In the genomic region with DNA sequence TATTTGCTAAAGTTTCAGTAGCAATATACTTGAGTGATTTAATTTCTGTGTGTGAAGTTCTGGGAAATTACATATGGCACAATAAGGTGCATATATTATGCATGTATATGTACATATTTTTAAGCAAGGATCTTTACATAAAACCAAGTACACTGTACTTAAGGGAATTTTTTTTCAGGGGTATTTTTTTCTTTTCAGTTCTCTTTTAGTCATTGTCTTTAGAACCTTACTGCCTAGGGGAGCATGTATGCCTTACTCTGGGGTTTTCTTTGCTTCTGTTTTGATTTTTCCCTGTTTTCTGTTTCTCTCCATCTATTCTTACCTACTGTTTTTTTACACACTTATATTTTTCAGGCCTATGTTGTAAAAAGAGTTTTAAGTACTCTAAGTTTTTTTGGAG, we compare ENCODE assay signal across 18 cellular contexts. TPM values are rescaled to one million over a fixed set of nuclear protein-coding genes. Genes with fewer than 3 reads are reported as not detected.
A peak's percentile ranks its signal among the peaks of the same experiment; 100 is the strongest.
DNase-seq lines count a peak whose midpoint lies in the region; ATAC-seq and TF ChIP-seq lines count a peak whose summit lies in the region.
"Had no signal": no experiment of that assay in that cellular context is flagged by ENCODE, and none has a peak within 500 bp of the region (broad histone marks: within the 10 kb centered on the region; RNA-seq: fewer than 3 reads in every experiment).

No MANE protein-coding gene starts in this region.

- H3K27ac ChIP-seq in body of pancreas = no peak overlapping the region
- H3K27ac ChIP-seq: A549, thoracic aorta, VCaP had no signal

- no peak overlapping the region for H3K4me3 ChIP-seq in body of pancreas
- H3K4me3 ChIP-seq: A549, thoracic aorta had no signal

- no peaks in the 10 kb centered on the region for H3K36me3 ChIP-seq in body of pancreas (replicated peaks in 1 of 2; ENCODE audit: insufficient read depth in 1 of 2, low read depth in 2 of 2)
- H3K36me3 ChIP-seq: thoracic aorta had no signal

- no peak for TF ChIP-seq POLR2A in body of pancreas (IDR thresholded peaks at IDR 0.05)

- no peak for TF ChIP-seq CTCF in body of pancreas (IDR thresholded peaks at IDR 0.05)

- no peaks in the 10 kb centered on the region for H3K4me1 ChIP-seq in body of pancreas
- H3K4me1 ChIP-seq: A549 had no signal

- intact Hi-C loops in body of pancreas (cut with DNase I) = no loop called here

- no peaks in the 10 kb centered on the region for H3K27me3 ChIP-seq in body of pancreas

- ATAC-seq in GM18498 (IDR thresholded peaks at IDR 0.05; ENCODE audit: unreplicated experiment) = peak; percentile 49
- peak; percentile 51 for ATAC-seq in GM19395 (IDR thresholded peaks at IDR 0.05; ENCODE audit: unreplicated experiment)
- ATAC-seq in HG02610 (IDR thresholded peaks at IDR 0.05; ENCODE audit: unreplicated experiment) = peak; percentile 77
- peak; percentile 80 for ATAC-seq in HG03432 (IDR thresholded peaks at IDR 0.05; ENCODE audit: unreplicated experiment)
- ATAC-seq in body of pancreas = no peak
- no peak for ATAC-seq in GM19452 (IDR thresholded peaks at IDR 0.05; ENCODE audit: unreplicated experiment)
- ATAC-seq: A549; activated CD8-positive, alpha-beta memory T cell treated with anti-CD3 and anti-CD28 coated beads, Interleukin-2, amount 10 ng/mL, durations not matched to agents 7 days and 5 days had no signal

- no peak for DNase-seq in body of pancreas
- DNase-seq in epidermal melanocyte (ENCODE audit: insufficient read length, low spot score) = no peak
- DNase-seq in activated T-cell treated with anti-CD3 and anti-CD28 coated beads, Interleukin-2, amount 50 U/mL, for 1 hour = no peak
- DNase-seq: activated CD8-positive, alpha-beta memory T cell treated with anti-CD3 and anti-CD28 coated beads, Interleukin-2, amount 10 ng/mL, durations not matched to agents 7 days and 5 days; activated naive CD4-positive, alpha-beta T cell treated with anti-CD3 and anti-CD28 coated beads for 36 hours; CD4-positive, alpha-beta T cell; EL; midbrain; MV-4-11; NCI-H526 had no signal

- no peaks in the 10 kb centered on the region for H3K9me3 ChIP-seq in body of pancreas
- H3K9me3 ChIP-seq: A549, thoracic aorta had no signal

RNA-seq across cellular contexts. Expression of a gene that starts 7.4 kb away (rescaled TPM):
- 1 to 10 TPM; 4.3 to 7.3 TPM for total RNA-seq in body of pancreas

Comparison
In these comparisons a context has a peak if more than half of its experiments do, and no peak if none do; other contexts are left out.
1. ATAC-seq: peak in GM18498 (single experiment), GM19395 (single experiment), HG02610 (single experiment) and HG03432 (single experiment); none in body of pancreas (single experiment) and GM19452 (single experiment).